In genomic region chr20:43514062-43514971, GRCh38 we compare ENCODE assay signal across 1 cellular context.
TF ChIP-seq lines count a peak whose summit lies in the region.

No MANE protein-coding gene starts in this region.

TF ChIP-seq in HepG2, 621 proteins besides CTCF, POLR2A, EP300 and RAD21 (continued from another document and continues in another):
- TF ChIP-seq ZNF407 (CRISPR knock-in tag; IDR thresholded peaks at IDR 0.05; ENCODE audit: not compliant biosample characterization), result no peak
- no peak for TF ChIP-seq ZNF780A (CRISPR knock-in tag; IDR thresholded peaks at IDR 0.05)
- peak; percentile 34 for TF ChIP-seq ERF (CRISPR knock-in tag; IDR thresholded peaks at IDR 0.05)
- 0 out of 2 replicates have a peak, but pooled peaks have one; percentile 15 for TF ChIP-seq ZNF337 (CRISPR knock-in tag; IDR thresholded peaks at IDR 0.05; ENCODE audit: borderline replicate concordance, low read depth)
- no peak for TF ChIP-seq NFIB (CRISPR knock-in tag; IDR thresholded peaks at IDR 0.05; ENCODE audit: borderline replicate concordance)
- TF ChIP-seq FOXM1 (CRISPR knock-in tag; IDR thresholded peaks at IDR 0.05), result no peak
- no peak for TF ChIP-seq ZNF354B (CRISPR knock-in tag; IDR thresholded peaks at IDR 0.05)
- TF ChIP-seq ZUFSP (CRISPR knock-in tag; IDR thresholded peaks at IDR 0.05; ENCODE audit: borderline replicate concordance), result no peak
- TF ChIP-seq BCL3 (CRISPR knock-in tag; IDR thresholded peaks at IDR 0.05), result no peak
- TF ChIP-seq SIX1 (CRISPR knock-in tag; IDR thresholded peaks at IDR 0.05; ENCODE audit: borderline replicate concordance), result no peak
- peak; percentile 66 for TF ChIP-seq ZNF710 (CRISPR knock-in tag; IDR thresholded peaks at IDR 0.05; ENCODE audit: borderline replicate concordance)
- peak; percentile 12; the same call in 1 of the 2 replicates for TF ChIP-seq FOXO1 (CRISPR knock-in tag; IDR thresholded peaks at IDR 0.05)
- 0 out of 2 replicates have a peak, but pooled peaks have one; percentile 19 for TF ChIP-seq ZBTB42 (CRISPR knock-in tag; IDR thresholded peaks at IDR 0.05)
- TF ChIP-seq ZFP82 (CRISPR knock-in tag; IDR thresholded peaks at IDR 0.05; ENCODE audit: borderline replicate concordance), result no peak
- 0 out of 2 replicates have a peak, but pooled peaks have one; percentile 53 for TF ChIP-seq NCOA1 (CRISPR knock-in tag; IDR thresholded peaks at IDR 0.05)
- TF ChIP-seq GMEB2 (CRISPR knock-in tag; IDR thresholded peaks at IDR 0.05; ENCODE audit: low read depth), result no peak
- TF ChIP-seq ZBTB44 (CRISPR knock-in tag; IDR thresholded peaks at IDR 0.05), result peak; percentile 33; the same call in 1 of the 2 replicates
- no peak for TF ChIP-seq ZNF101 (CRISPR knock-in tag; IDR thresholded peaks at IDR 0.05; ENCODE audit: borderline replicate concordance, low read depth)
- TF ChIP-seq MAFG (CRISPR knock-in tag; IDR thresholded peaks at IDR 0.05), result no peak
- TF ChIP-seq HNF1B (CRISPR knock-in tag; IDR thresholded peaks at IDR 0.05), result peak; percentile 46; the same call in 1 of the 2 replicates
- TF ChIP-seq E2F2 (CRISPR knock-in tag; IDR thresholded peaks at IDR 0.05; ENCODE audit: borderline replicate concordance), result no peak
- no peak for TF ChIP-seq ZNF282 (IDR thresholded peaks at IDR 0.05; ENCODE audit: partially characterized antibody)
- peak; percentile 41 for TF ChIP-seq UBTF (CRISPR knock-in tag; IDR thresholded peaks at IDR 0.05)
- peak; percentile 83; the same call in 1 of the 2 replicates for TF ChIP-seq ZNF546 (CRISPR knock-in tag; conservative IDR thresholded peaks at IDR 0.05)
- peak; percentile 88 for TF ChIP-seq ZNF605 (CRISPR knock-in tag; IDR thresholded peaks at IDR 0.05)
- peak; percentile 71; the same call in 1 of the 2 replicates for TF ChIP-seq ZNF275 (CRISPR knock-in tag; IDR thresholded peaks at IDR 0.05; ENCODE audit: borderline replicate concordance)
- TF ChIP-seq XRCC5 (optimal IDR thresholded peaks at IDR 0.05; ENCODE audit: low read length), result no peak
- TF ChIP-seq ZFP1 (CRISPR knock-in tag; IDR thresholded peaks at IDR 0.05), result no peak
- TF ChIP-seq ZNF777 (CRISPR knock-in tag; IDR thresholded peaks at IDR 0.05), result no peak
